Comparison of ENCODE assay signal across 9 cellular contexts in the genomic region with DNA sequence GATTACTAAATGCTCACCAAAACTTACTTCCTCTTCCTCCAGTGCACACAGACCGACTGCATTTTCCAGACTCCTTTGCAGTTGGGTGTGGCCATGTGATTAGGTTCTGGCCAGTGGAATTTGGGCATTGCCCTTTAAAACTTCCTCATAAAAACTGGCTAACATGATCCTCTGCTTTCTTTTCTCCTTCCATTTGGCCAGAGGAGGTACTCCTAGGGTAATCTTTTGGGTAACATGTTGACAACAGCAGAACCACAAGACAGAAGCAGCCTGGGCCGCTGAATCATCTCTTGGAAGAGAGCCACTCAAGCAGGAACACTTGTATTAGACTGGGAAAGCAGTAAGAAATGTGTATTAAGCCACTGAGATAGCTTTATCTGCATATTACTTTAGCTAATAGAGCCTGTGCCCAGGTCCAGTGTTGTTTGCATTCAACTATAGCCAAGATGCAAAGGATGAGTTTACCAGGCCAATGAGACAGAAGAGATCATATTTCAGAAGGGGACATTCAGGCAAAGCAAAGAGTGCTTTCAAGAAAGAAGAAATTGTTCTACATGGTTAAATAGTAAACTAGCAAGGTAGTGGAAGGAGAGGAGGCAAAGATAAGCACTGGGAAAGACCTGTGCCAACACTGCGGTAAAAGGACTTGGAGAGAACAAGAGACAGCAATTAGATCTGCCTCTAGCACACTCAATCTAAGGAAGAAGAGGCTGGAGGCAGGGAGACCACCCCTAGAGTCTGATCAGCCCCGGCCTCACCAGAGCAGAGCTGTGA.
A peak's percentile ranks its signal among the peaks of the same experiment; 100 is the strongest.
DNase-seq lines count a peak whose midpoint lies in the region; ATAC-seq and TF ChIP-seq lines count a peak whose summit lies in the region.
"Had no signal": no experiment of that assay in that cellular context is flagged by ENCODE, and none has a peak within 500 bp of the region (broad histone marks: within the 10 kb centered on the region; RNA-seq: fewer than 3 reads in every experiment).

No MANE protein-coding gene starts in this region.

- H3K4me3 ChIP-seq in ascending aorta (no peak overlapping the region), OCI-LY7 (ENCODE audit: low read depth, low read length, poor library complexity, severe bottlenecking) (no peak overlapping the region)
- H3K4me3 ChIP-seq: BLaER1 treated with 17β-estradiol and CSF1 and Interleukin-3, amounts not matched to agents 10 nM and 100 nM had no signal

- TF ChIP-seq CTCF in ascending aorta (IDR thresholded peaks at IDR 0.05) (no peak), OCI-LY7 (conservative IDR thresholded peaks at IDR 0.05; ENCODE audit: low read length) (no peak)

- H3K27ac ChIP-seq in ascending aorta (no peak overlapping the region), OCI-LY7 (ENCODE audit: low read depth, low read length, poor library complexity, severe bottlenecking) (no peak overlapping the region)

- no peaks in the 10 kb centered on the region for H3K79me2 ChIP-seq in OCI-LY7 (ENCODE audit: insufficient read depth, low read depth, low read length)

- H3K9me3 ChIP-seq in ascending aorta, result no peaks in the 10 kb centered on the region
- no peaks in the 10 kb centered on the region for H3K9me3 ChIP-seq in OCI-LY7 (ENCODE audit: low read length)
- H3K9me3 ChIP-seq: BLaER1 treated with 17β-estradiol and CSF1 and Interleukin-3, amounts not matched to agents 10 nM and 100 nM had no signal

- H2AFZ ChIP-seq in OCI-LY7 (ENCODE audit: low read length), result no peak overlapping the region

- H4K20me1 ChIP-seq in OCI-LY7 (ENCODE audit: insufficient read depth, low read length), result no peaks in the 10 kb centered on the region
- H4K20me1 ChIP-seq: BLaER1 treated with 17β-estradiol and CSF1 and Interleukin-3, amounts not matched to agents 10 nM and 100 nM had no signal

- POLR2A ChIA-PET in OCI-LY7 (lab: Charles Lee), result interaction anchor here (0.7 kb wide), 1 partner anchor 1097 kb away, joined by 3 read pairs; no protein-coding TSS in a partner anchor

- no peaks in the 10 kb centered on the region for H3K9me2 ChIP-seq in OCI-LY7 (ENCODE audit: insufficient read depth, low read length)

- no peaks in the 10 kb centered on the region for H3K4me1 ChIP-seq in ascending aorta
- no peaks in the 10 kb centered on the region for H3K4me1 ChIP-seq in OCI-LY7 (ENCODE audit: insufficient read depth, low read length, poor library complexity, severe bottlenecking)

- H3K36me3 ChIP-seq in ascending aorta, result no peaks in the 10 kb centered on the region
- H3K36me3 ChIP-seq in OCI-LY7 (ENCODE audit: insufficient read depth, low read length), result no peaks in the 10 kb centered on the region
- H3K36me3 ChIP-seq: BLaER1 treated with 17β-estradiol and CSF1 and Interleukin-3, amounts not matched to agents 10 nM and 100 nM had no signal

- H3K4me2 ChIP-seq in OCI-LY7 (ENCODE audit: low read length), result no peak overlapping the region

- no peak for ATAC-seq in GM19035 (IDR thresholded peaks at IDR 0.05; ENCODE audit: unreplicated experiment)
- no peak for ATAC-seq in HG03196 (IDR thresholded peaks at IDR 0.05; ENCODE audit: unreplicated experiment)

- DNase-seq in NCI-H2196 (lab: John Stamatoyannopoulos, UW; ENCODE audit: unreplicated experiment) (peak; percentile 23), NCI-H2196 treated with DMSO at 0.1 percent for 48 hours (lab: John Stamatoyannopoulos, UW; ENCODE audit: unreplicated experiment) (no peak), ascending aorta (ENCODE audit: low spot score in 2 of 2) (peak; percentile 15 to 69), kidney glomerular epithelial cell (lab: John Stamatoyannopoulos, UW) (peak; percentile 74), ureter (ENCODE audit: low spot score) (peak; percentile 67), OCI-LY7 (ENCODE audit: low spot score) (no peak)

- no peaks in the 10 kb centered on the region for H3K27me3 ChIP-seq in ascending aorta
- H3K27me3 ChIP-seq: BLaER1 treated with 17β-estradiol and CSF1 and Interleukin-3, amounts not matched to agents 10 nM and 100 nM had no signal

- BruUV-seq in OCI-LY7 (replicated peaks; lab: Mats Ljungman, UMichigan), result no TSS peak

- CTCF ChIA-PET in OCI-LY7 (lab: Charles Lee; ENCODE audit: unreplicated experiment), result no interaction called here

- intact Hi-C loops in ascending aorta (cut with DNase I), result no loop called here
- intact Hi-C loops in OCI-LY7 (cut with micrococcal nuclease; ENCODE audit: unreplicated experiment), result no loop called here

Comparison
In these comparisons a context has a peak if more than half of its experiments do, and no peak if none do; other contexts are left out.
1. DNase-seq: peak in NCI-H2196 (single experiment), ascending aorta (2 of 2), kidney glomerular epithelial cell (single experiment) and ureter (single experiment); none in NCI-H2196 treated with DMSO at 0.1 percent for 48 hours (single experiment) and OCI-LY7 (single experiment).